In genomic region chr19:51590441-51590840, GRCh38 we compare ENCODE assay signal across 39 cellular contexts. TPM values are rescaled to one million over a fixed set of nuclear protein-coding genes. Genes with fewer than 3 reads are reported as not detected.
"Had no signal": no experiment of that assay in that cellular context is flagged by ENCODE, and none has a peak within 500 bp of the region (broad histone marks: within the 10 kb centered on the region; RNA-seq: fewer than 3 reads in every experiment).

No MANE protein-coding gene starts in this region.

- H3K4me3 ChIP-seq: MG63 had no signal

- H3K27me3 ChIP-seq: MG63 had no signal

- DNase-seq: Karpas-422, Kasumi-1, MG63, MM.1S, MV-4-11, NCI-H1048, NCI-H1092, NCI-H1092 treated with DMSO at 0.1 percent for 48 hours, NCI-H1105, NCI-H1105 treated with DMSO at 0.1 percent for 48 hours, NCI-H1417, NCI-H1417 treated with DMSO at 0.1 percent for 48 hours, NCI-H1436, NCI-H1436 treated with DMSO at 0.1 percent for 48 hours, NCI-H146, NCI-H1694, NCI-H1694 treated with DMSO at 0.1 percent for 48 hours, NCI-H187, NCI-H187 treated with DMSO at 0.1 percent for 48 hours, NCI-H1930, NCI-H2029, NCI-H2029 treated with DMSO at 0.1 percent for 48 hours, NCI-H2081, NCI-H2081 treated with DMSO at 0.1 percent for 48 hours, NCI-H2107, NCI-H2171, NCI-H2171 treated with DMSO at 0.1 percent for 48 hours, NCI-H2227 treated with DMSO at 0.1 percent for 48 hours, NCI-H226, NCI-H345, NCI-H446, NCI-H510A, NCI-H510A treated with DMSO at 0.1 percent for 48 hours, NCI-H524, NCI-H524 treated with DMSO at 0.1 percent for 48 hours had no signal

RNA-seq across cellular contexts. Expression of gene SIGLEC5, which starts 39.8 kb away (rescaled TPM):
- total RNA-seq: LHCN-M2, M059J, MCF 10A, NCI-H460 had no signal

RNA-seq across cellular contexts. Expression of gene SIGLEC14, which starts 56.2 kb away (rescaled TPM):
- total RNA-seq: LHCN-M2, M059J, MCF 10A, NCI-H460 had no signal

RNA-seq across cellular contexts. Expression of gene SIGLEC6, which starts 59.0 kb away (rescaled TPM):
- total RNA-seq: LHCN-M2, M059J, MCF 10A, NCI-H460 had no signal
